ENCODE assay signal across 9 cellular contexts in the genomic region with DNA sequence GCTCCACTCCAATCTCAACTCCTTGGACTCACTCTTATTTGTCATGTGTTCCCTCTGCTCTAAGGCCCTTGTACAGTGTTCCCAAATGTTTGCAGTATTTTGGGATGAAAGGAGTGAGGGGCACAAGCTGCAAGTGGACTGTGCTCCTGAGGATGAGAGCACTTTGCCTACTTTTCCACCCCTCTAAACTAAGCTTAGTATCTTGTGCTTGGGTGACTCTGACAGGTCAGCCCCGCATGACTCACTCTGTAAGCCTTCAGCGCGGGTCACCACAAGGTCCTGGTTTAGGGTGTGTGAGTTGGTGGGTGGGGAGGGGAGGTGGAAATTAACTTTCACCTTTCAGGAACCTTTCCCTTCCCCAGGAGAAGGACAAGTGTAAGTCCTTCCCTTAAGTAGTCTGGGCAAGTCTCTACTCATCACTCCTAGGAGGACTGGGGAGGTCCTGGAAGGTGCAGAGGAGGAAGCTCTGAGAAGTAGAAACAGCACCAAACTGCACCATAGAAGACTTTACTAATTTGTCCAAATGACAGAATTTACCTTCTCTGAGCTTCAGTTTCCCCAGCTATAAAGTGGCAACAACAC.
DNase-seq lines count a peak whose midpoint lies in the region; ATAC-seq, FAIRE-seq and TF ChIP-seq lines count a peak whose summit lies in the region.
"Had no signal": no experiment of that assay in that cellular context is flagged by ENCODE, and none has a peak within 500 bp of the region (broad histone marks: within the 10 kb centered on the region; RNA-seq: fewer than 3 reads in every experiment).

No MANE protein-coding gene starts in this region.

- H3K14ac ChIP-seq in IMR-90 (replicated peaks; ENCODE audit: low read depth, low read length), result peak overlapping the region; percentile 19; the same call in 1 of the 2 replicates

- H3K36me3 ChIP-seq in IMR-90 (ENCODE audit: control insufficient read depth, insufficient read depth, low read length), result no peaks in the 10 kb centered on the region
- H3K36me3 ChIP-seq in astrocyte (ENCODE audit: insufficient read depth, low read length), result no peaks in the 10 kb centered on the region
- H3K36me3 ChIP-seq in lower lobe of right lung, result no peaks in the 10 kb centered on the region

- H3K4me3 ChIP-seq in IMR-90 (ENCODE audit: insufficient read depth, low read depth, low read length) (no peak overlapping the region), astrocyte (ENCODE audit: insufficient read depth, low read depth, low read length) (no peak overlapping the region), lower lobe of right lung (no peak overlapping the region)
- H3K4me3 ChIP-seq: psoas muscle had no signal

- no peaks in the 10 kb centered on the region for H3K79me1 ChIP-seq in IMR-90 (ENCODE audit: low read depth in 1 of 2, low read length in 2 of 2)

- H3K18ac ChIP-seq in IMR-90 (ENCODE audit: low read depth, low read length), result no peak overlapping the region

- H2BK5ac ChIP-seq in IMR-90 (ENCODE audit: low read depth, low read length, poor library complexity, severe bottlenecking), result no peak overlapping the region

- H3K4me3 Mint-ChIP-seq in astrocyte (ENCODE audit: unreplicated experiment), result no peak overlapping the region
- H3K4me3 Mint-ChIP-seq in activated CD4-positive, alpha-beta T cell treated with anti-CD3 and anti-CD28 coated beads for 36 hours, result no peak overlapping the region
- H3K4me3 Mint-ChIP-seq in endothelial cell (ENCODE audit: unreplicated experiment), result no peak overlapping the region
- no peak overlapping the region for H3K4me3 Mint-ChIP-seq in activated CD4-positive, alpha-beta T cell treated with anti-CD3 and anti-CD28 coated beads, Interleukin-2, amount 10 ng/mL, durations not matched to agents 24 days and 14 days

- no peak for FAIRE-seq in astrocyte (lab: Jason Lieb, UNC)

- H4K5ac ChIP-seq in IMR-90 (ENCODE audit: low read depth, low read length), result no peak overlapping the region

- TF ChIP-seq POLR2A in IMR-90 (IDR thresholded peaks at IDR 0.05; ENCODE audit: low read depth, low read length), result no peak

- DNase-seq in ACHN (peak; percentile 88), IMR-90 (peak; percentile 60), astrocyte (ENCODE audit: low read depth) (peak; percentile 65), lower lobe of right lung (peak; percentile 70), endothelial cell (ENCODE audit: low spot score) (no peak), cerebellum (ENCODE audit: low spot score) (no peak)
- DNase-seq in activated CD4-positive, alpha-beta T cell treated with anti-CD3 and anti-CD28 coated beads for 36 hours, result no peak
- no peak for DNase-seq in activated CD4-positive, alpha-beta T cell treated with anti-CD3 and anti-CD28 coated beads, Interleukin-2, amount 10 ng/mL, durations not matched to agents 24 days and 14 days
- DNase-seq: psoas muscle had no signal

- BruUV-seq in IMR-90 (replicated peaks; lab: Mats Ljungman, UMichigan), result no TSS peak

- H2AK9ac ChIP-seq in IMR-90 (replicated peaks; ENCODE audit: low read depth, low read length, poor library complexity), result peak overlapping the region; percentile 79

- H3K9me3 ChIP-seq in IMR-90 (ENCODE audit: control insufficient read depth, insufficient read depth, low read length) (0 out of 2 replicates have a peak, but pooled peaks cover 1% of the 10 kb centered on the region), astrocyte (ENCODE audit: insufficient read depth, low read depth, low read length) (no peaks in the 10 kb centered on the region), lower lobe of right lung (no peaks in the 10 kb centered on the region)
- H3K9me3 ChIP-seq: psoas muscle had no signal

- no peak overlapping the region for H4K8ac ChIP-seq in IMR-90 (ENCODE audit: low read depth in 2 of 2, low read length in 2 of 2)

- no peak for TF ChIP-seq CTCF in IMR-90 (conservative IDR thresholded peaks at IDR 0.05; ENCODE audit: low read depth, low read length)
- TF ChIP-seq CTCF in astrocyte (IDR thresholded peaks at IDR 0.05; ENCODE audit: insufficient read depth, low read depth, low read length), result no peak
- TF ChIP-seq CTCF in lower lobe of right lung (IDR thresholded peaks at IDR 0.05), result no peak
- no peak for TF ChIP-seq CTCF in endothelial cell (IDR thresholded peaks at IDR 0.05; ENCODE audit: unreplicated experiment)

- no peak overlapping the region for H2BK20ac ChIP-seq in IMR-90 (ENCODE audit: low read depth, low read length)

- no peak overlapping the region for H3K23ac ChIP-seq in IMR-90 (ENCODE audit: low read depth, low read length)

- H3K4me1 Mint-ChIP-seq in astrocyte (ENCODE audit: low read depth, unreplicated experiment), result peaks cover 14% of the 10 kb centered on the region
- H3K4me1 Mint-ChIP-seq in activated CD4-positive, alpha-beta T cell treated with anti-CD3 and anti-CD28 coated beads for 36 hours, result no peaks in the 10 kb centered on the region
- H3K4me1 Mint-ChIP-seq in endothelial cell (ENCODE audit: unreplicated experiment), result no peaks in the 10 kb centered on the region
- H3K4me1 Mint-ChIP-seq in activated CD4-positive, alpha-beta T cell treated with anti-CD3 and anti-CD28 coated beads, Interleukin-2, amount 10 ng/mL, durations not matched to agents 24 days and 14 days, result no peaks in the 10 kb centered on the region

- H3K56ac ChIP-seq in IMR-90 (ENCODE audit: extremely low read depth, insufficient read depth, low read length), result no peak overlapping the region

- ATAC-seq in IMR-90 (ENCODE audit: low read depth) (peak; percentile 87), lower lobe of right lung (peak; percentile 93 to 95)
- ATAC-seq in activated CD4-positive, alpha-beta T cell treated with anti-CD3 and anti-CD28 coated beads for 36 hours, result no peak
- ATAC-seq: psoas muscle had no signal

- no peaks in the 10 kb centered on the region for H3K9me3 Mint-ChIP-seq in astrocyte (ENCODE audit: unreplicated experiment)
- H3K9me3 Mint-ChIP-seq in activated CD4-positive, alpha-beta T cell treated with anti-CD3 and anti-CD28 coated beads for 36 hours (ENCODE audit: low read depth), result no peaks in the 10 kb centered on the region
- H3K9me3 Mint-ChIP-seq in endothelial cell (ENCODE audit: unreplicated experiment), result no peaks in the 10 kb centered on the region
- no peaks in the 10 kb centered on the region for H3K9me3 Mint-ChIP-seq in activated CD4-positive, alpha-beta T cell treated with anti-CD3 and anti-CD28 coated beads, Interleukin-2, amount 10 ng/mL, durations not matched to agents 24 days and 14 days

- no peak overlapping the region for H3K27ac ChIP-seq in IMR-90 (ENCODE audit: insufficient read depth, low read length)
- no peak overlapping the region for H3K27ac ChIP-seq in astrocyte (ENCODE audit: low read depth, low read length)
- peak overlapping the region; percentile 47 for H3K27ac ChIP-seq in lower lobe of right lung
- H3K27ac ChIP-seq: psoas muscle had no signal

- no CpG with 5 or more reads among the region's 3 CpGs for WGBS in IMR-90 (ENCODE audit: extremely low coverage in 2 of 2, insufficient read length in 1 of 2), 2 experiments

- H3K27me3 ChIP-seq in IMR-90 (ENCODE audit: control insufficient read depth, insufficient read depth, low read length) (peaks cover 9% of the 10 kb centered on the region), astrocyte (ENCODE audit: insufficient read depth, low read length) (peaks cover 3% of the 10 kb centered on the region), lower lobe of right lung (ENCODE audit: low read depth) (no peaks in the 10 kb centered on the region)

- no peak overlapping the region for H2BK120ac ChIP-seq in IMR-90 (ENCODE audit: low read depth, low read length)

- 0 out of 2 replicates have a peak overlapping the region, but pooled peaks have one; percentile 19 for H3K4me2 ChIP-seq in IMR-90 (ENCODE audit: low read depth, low read length)
- H3K4me2 ChIP-seq in astrocyte (ENCODE audit: low read length), result peak overlapping the region; percentile 43

- POLR2A ChIA-PET in IMR-90 (lab: Charles Lee; ENCODE audit: unreplicated experiment), result no interaction called here
- POLR2A ChIA-PET in activated CD4-positive, alpha-beta T cell treated with anti-CD3 and anti-CD28 coated beads for 36 hours (lab: Charles Lee), result no interaction called here

- H3K9me1 ChIP-seq in IMR-90 (ENCODE audit: insufficient read depth, low read length), result peaks cover 10% of the 10 kb centered on the region

- dilution Hi-C loops in IMR-90 (cut with HindIII; ENCODE audit: low sequenced_read_pairs, unreplicated experiment), result no loop called here

- no peak for TF ChIP-seq RAD21 in IMR-90 (IDR thresholded peaks at IDR 0.05; ENCODE audit: low read length)

- no peaks in the 10 kb centered on the region for H4K20me1 ChIP-seq in IMR-90 (ENCODE audit: insufficient read depth, low read length)
- H4K20me1 ChIP-seq in astrocyte (ENCODE audit: insufficient read depth, low read length), result no peaks in the 10 kb centered on the region

- peak overlapping the region; percentile 5; the same call in 1 of the 2 replicates for H3K4ac ChIP-seq in IMR-90 (ENCODE audit: low read depth, low read length)

- peak overlapping the region; percentile 40 for H2AFZ ChIP-seq in IMR-90 (replicated peaks; ENCODE audit: low read length, poor library complexity)
- H2AFZ ChIP-seq in astrocyte (ENCODE audit: low read depth, low read length), result no peak overlapping the region

- H3K36me3 Mint-ChIP-seq in astrocyte (ENCODE audit: low read depth, unreplicated experiment) (no peaks in the 10 kb centered on the region), endothelial cell (ENCODE audit: low read depth, unreplicated experiment) (no peaks in the 10 kb centered on the region)
- no peaks in the 10 kb centered on the region for H3K36me3 Mint-ChIP-seq in activated CD4-positive, alpha-beta T cell treated with anti-CD3 and anti-CD28 coated beads for 36 hours (ENCODE audit: low read depth)
- H3K36me3 Mint-ChIP-seq in activated CD4-positive, alpha-beta T cell treated with anti-CD3 and anti-CD28 coated beads, Interleukin-2, amount 10 ng/mL, durations not matched to agents 24 days and 14 days (ENCODE audit: low read depth), result no peaks in the 10 kb centered on the region

- no peak overlapping the region for H2BK15ac ChIP-seq in IMR-90 (ENCODE audit: low read depth, low read length)

- no peak overlapping the region for H4K91ac ChIP-seq in IMR-90 (ENCODE audit: insufficient read depth, low read depth, low read length)

- CTCF ChIA-PET in IMR-90 (lab: Yijun Ruan, JAX), result interaction anchor here (0.5 kb wide), 2 partner anchors 93 to 161 kb away, joined by 3 read pairs; no protein-coding TSS in a partner anchor
- CTCF ChIA-PET in activated CD4-positive, alpha-beta T cell treated with anti-CD3 and anti-CD28 coated beads for 36 hours (lab: Charles Lee), result interaction anchor here (0.6 kb wide), 1 partner anchor 91 kb away, joined by 3 read pairs; no protein-coding TSS in a partner anchor

- H3K4me1 ChIP-seq in IMR-90 (ENCODE audit: control insufficient read depth, insufficient read depth, low read length) (peaks cover 6% of the 10 kb centered on the region), astrocyte (ENCODE audit: insufficient read depth, low read length) (peaks cover 11% of the 10 kb centered on the region), lower lobe of right lung (peaks cover 17% of the 10 kb centered on the region)
- H3K4me1 ChIP-seq: psoas muscle had no signal

- H3K27me3 Mint-ChIP-seq in astrocyte (ENCODE audit: low read depth, unreplicated experiment), result peaks cover 16% of the 10 kb centered on the region
- peaks cover 19% of the 10 kb centered on the region for H3K27me3 Mint-ChIP-seq in activated CD4-positive, alpha-beta T cell treated with anti-CD3 and anti-CD28 coated beads for 36 hours
- no peaks in the 10 kb centered on the region for H3K27me3 Mint-ChIP-seq in endothelial cell (ENCODE audit: unreplicated experiment)
- H3K27me3 Mint-ChIP-seq in activated CD4-positive, alpha-beta T cell treated with anti-CD3 and anti-CD28 coated beads, Interleukin-2, amount 10 ng/mL, durations not matched to agents 24 days and 14 days, result peaks cover 28% of the 10 kb centered on the region

- H3K27ac Mint-ChIP-seq in astrocyte (ENCODE audit: unreplicated experiment), result no peak overlapping the region
- H3K27ac Mint-ChIP-seq in activated CD4-positive, alpha-beta T cell treated with anti-CD3 and anti-CD28 coated beads for 36 hours, result no peak overlapping the region
- no peak overlapping the region for H3K27ac Mint-ChIP-seq in endothelial cell (ENCODE audit: unreplicated experiment)
- no peak overlapping the region for H3K27ac Mint-ChIP-seq in activated CD4-positive, alpha-beta T cell treated with anti-CD3 and anti-CD28 coated beads, Interleukin-2, amount 10 ng/mL, durations not matched to agents 24 days and 14 days

- no peaks in the 10 kb centered on the region for H3K79me2 ChIP-seq in astrocyte (ENCODE audit: insufficient read depth, low read length)

- intact Hi-C loops in IMR-90 (cut with micrococcal nuclease) (no loop called here), lower lobe of right lung (cut with DNase I) (no loop called here)
- intact Hi-C loops in activated CD4-positive, alpha-beta T cell treated with anti-CD3 and anti-CD28 coated beads for 36 hours (cut with DNase I, micrococcal nuclease), result no loop called here
- intact Hi-C loops in activated CD4-positive, alpha-beta T cell treated with anti-CD3 and anti-CD28 coated beads, Interleukin-2, amount 10 ng/mL, durations not matched to agents 24 days and 14 days (cut with micrococcal nuclease), result no loop called here

- H3K9ac ChIP-seq in IMR-90 (ENCODE audit: low read depth, low read length) (no peak overlapping the region), astrocyte (ENCODE audit: low read length) (no peak overlapping the region)

- no peak overlapping the region for H2AK5ac ChIP-seq in IMR-90 (ENCODE audit: low read depth, low read length)

- in situ Hi-C loops in ACHN (cut with HindIII; ENCODE audit: low pct_ligation_motif_present, low pct_unique_long_range_greater_than_20kb, low sequenced_read_pairs) (no loop called here), IMR-90 (cut with MboI; ENCODE audit: low sequenced_read_pairs) (no loop called here)

Comparison
In these comparisons a context has a peak if more than half of its experiments do, and no peak if none do; other contexts are left out.
1. DNase-seq: peak in ACHN (single experiment), IMR-90 (single experiment), astrocyte (single experiment) and lower lobe of right lung (single experiment); none in activated CD4-positive, alpha-beta T cell treated with anti-CD3 and anti-CD28 coated beads for 36 hours (single experiment), endothelial cell (single experiment), cerebellum (single experiment) and activated CD4-positive, alpha-beta T cell treated with anti-CD3 and anti-CD28 coated beads, Interleukin-2, amount 10 ng/mL, durations not matched to agents 24 days and 14 days (single experiment).